Comparison of ENCODE assay signal across 12 cellular contexts in the genomic region with DNA sequence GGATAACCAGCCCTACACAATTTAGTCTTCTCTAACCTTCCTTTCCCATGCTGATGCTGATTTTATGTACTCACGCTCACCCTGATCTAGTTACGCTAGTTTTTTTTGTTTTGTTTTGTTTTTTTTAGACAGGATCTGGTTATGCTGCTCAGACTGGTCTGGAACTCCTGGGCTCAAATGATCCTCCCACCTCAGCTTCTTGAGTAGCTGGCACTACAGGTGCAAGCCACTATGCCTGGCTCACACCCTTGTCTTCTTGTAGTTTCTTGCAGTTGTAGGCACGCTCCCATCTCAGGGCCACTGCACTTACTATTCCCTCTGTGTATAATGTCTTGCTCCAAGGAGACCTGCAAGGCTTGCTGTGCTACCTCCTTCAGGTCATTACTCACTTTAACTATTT. TPM values are rescaled to one million over a fixed set of nuclear protein-coding genes. Genes with fewer than 3 reads are reported as not detected.
A peak's percentile ranks its signal among the peaks of the same experiment; 100 is the strongest.
DNase-seq lines count a peak whose midpoint lies in the region; ATAC-seq and TF ChIP-seq lines count a peak whose summit lies in the region.
"Had no signal": no experiment of that assay in that cellular context is flagged by ENCODE, and none has a peak within 500 bp of the region (broad histone marks: within the 10 kb centered on the region; RNA-seq: fewer than 3 reads in every experiment).

No MANE protein-coding gene starts in this region.

- H3K27ac ChIP-seq in left ventricle myocardium inferior (replicated peaks) (peak overlapping the region; percentile 30), aorta (ENCODE audit: low read depth in 1 of 2, low read length in 2 of 2) (no peak overlapping the region), sigmoid colon (peak overlapping the region in 2 of 4 donors; percentile 12 to 98)

- no peaks in the 10 kb centered on the region for H3K9me3 ChIP-seq in left ventricle myocardium inferior (replicated peaks)
- H3K9me3 ChIP-seq in aorta (ENCODE audit: control insufficient read depth, low read length), result no peaks in the 10 kb centered on the region
- no peaks in the 10 kb centered on the region for H3K9me3 ChIP-seq in sigmoid colon

- H3K27me3 ChIP-seq in left ventricle myocardium inferior (ENCODE audit: low read depth), result no peaks in the 10 kb centered on the region
- no peaks in the 10 kb centered on the region for H3K27me3 ChIP-seq in aorta (ENCODE audit: control insufficient read depth in 1 of 2, insufficient read depth in 2 of 2, low read length in 1 of 2)
- no peaks in the 10 kb centered on the region for H3K27me3 ChIP-seq in sigmoid colon

- no peaks in the 10 kb centered on the region for H3K27me3 Mint-ChIP-seq in activated naive CD8-positive, alpha-beta T cell treated with anti-CD3 and anti-CD28 coated beads for 36 hours
- no peaks in the 10 kb centered on the region for H3K27me3 Mint-ChIP-seq in mesothelial cell of epicardium (ENCODE audit: low read depth)
- H3K27me3 Mint-ChIP-seq: activated naive CD4-positive, alpha-beta T cell treated with anti-CD3 and anti-CD28 coated beads, Interleukin-2, amount 10 ng/mL, durations not matched to agents 7 days and 5 days had no signal

- peaks cover 43% of the 10 kb centered on the region for H3K36me3 Mint-ChIP-seq in activated naive CD8-positive, alpha-beta T cell treated with anti-CD3 and anti-CD28 coated beads for 36 hours
- H3K36me3 Mint-ChIP-seq in mesothelial cell of epicardium, result no peaks in the 10 kb centered on the region

- TF ChIP-seq CTCF in left ventricle myocardium inferior (IDR thresholded peaks at IDR 0.05; ENCODE audit: borderline replicate concordance), result no peak
- TF ChIP-seq CTCF in mesothelial cell of epicardium (IDR thresholded peaks at IDR 0.05; ENCODE audit: unreplicated experiment), result no peak
- no peak for TF ChIP-seq CTCF in sigmoid colon (IDR thresholded peaks at IDR 0.05)

- 90 to 98% methylated on average over 3 of the region's 3 CpGs for WGBS in aorta, 2 donors
- 80 to 85% methylated on average over 3 of the region's 3 CpGs for WGBS in sigmoid colon, 2 donors

- H3K4me1 Mint-ChIP-seq in activated naive CD8-positive, alpha-beta T cell treated with anti-CD3 and anti-CD28 coated beads for 36 hours, result peaks cover 82% of the 10 kb centered on the region
- H3K4me1 Mint-ChIP-seq in mesothelial cell of epicardium, result peaks cover 71% of the 10 kb centered on the region

- intact Hi-C loops in left ventricle myocardium inferior (cut with micrococcal nuclease), result loop anchor here (10.0 kb wide), 1 partner anchor 177 kb away; no protein-coding TSS in a partner anchor
- intact Hi-C loops in left ventricle myocardium superior (cut with micrococcal nuclease), result no loop called here
- intact Hi-C loops in aorta (cut with DNase I), result no loop called here
- intact Hi-C loops in sigmoid colon (cut with DNase I), result no loop called here

- DNase-seq in left ventricle myocardium inferior, result no peak
- DNase-seq in left ventricle myocardium superior, result no peak
- DNase-seq in activated naive CD8-positive, alpha-beta T cell treated with anti-CD3 and anti-CD28 coated beads for 36 hours, result no peak
- no peak for DNase-seq in mesothelial cell of epicardium (ENCODE audit: low spot score in 2 of 2, unreplicated experiment in 2 of 2)
- no peak for DNase-seq in aorta
- DNase-seq in sigmoid colon, result no peak
- DNase-seq in NCI-H2171 treated with DMSO at 0.1 percent for 48 hours (lab: John Stamatoyannopoulos, UW), result no peak
- DNase-seq: activated naive CD4-positive, alpha-beta T cell treated with anti-CD3 and anti-CD28 coated beads, Interleukin-2, amount 10 ng/mL, durations not matched to agents 7 days and 5 days; central memory CD4-positive, alpha-beta T cell; DMS53; hippocampal formation had no signal

- TF ChIP-seq POLR2A in sigmoid colon (IDR thresholded peaks at IDR 0.05), result no peak
- TF ChIP-seq POLR2A in GM18505 (IDR thresholded peaks at IDR 0.05; ENCODE audit: borderline replicate concordance, extremely low read depth, insufficient read depth, insufficient read length), result no peak

- H3K36me3 ChIP-seq in left ventricle myocardium inferior (no peaks in the 10 kb centered on the region), aorta (ENCODE audit: control insufficient read depth in 1 of 2, insufficient read depth in 2 of 2, low read length in 1 of 2) (no peaks in the 10 kb centered on the region), sigmoid colon (no peaks in the 10 kb centered on the region)

- H3K4me3 ChIP-seq in left ventricle myocardium inferior (no peak overlapping the region), aorta (ENCODE audit: low read length in 2 of 2) (no peak overlapping the region), sigmoid colon (no peak overlapping the region)

- H3K4me1 ChIP-seq in left ventricle myocardium inferior (peaks cover 82% of the 10 kb centered on the region), aorta (ENCODE audit: control insufficient read depth in 1 of 2, insufficient read depth in 2 of 2, low read length in 2 of 2) (no peaks in the 10 kb centered on the region), sigmoid colon (peaks cover 0 to 79% (median 63%) of the 10 kb centered on the region in 4 donors)

- H3K9me3 Mint-ChIP-seq in activated naive CD8-positive, alpha-beta T cell treated with anti-CD3 and anti-CD28 coated beads for 36 hours, result no peaks in the 10 kb centered on the region
- no peaks in the 10 kb centered on the region for H3K9me3 Mint-ChIP-seq in mesothelial cell of epicardium
- H3K9me3 Mint-ChIP-seq: activated naive CD4-positive, alpha-beta T cell treated with anti-CD3 and anti-CD28 coated beads, Interleukin-2, amount 10 ng/mL, durations not matched to agents 7 days and 5 days had no signal

- no peak overlapping the region for H3K4me3 Mint-ChIP-seq in activated naive CD8-positive, alpha-beta T cell treated with anti-CD3 and anti-CD28 coated beads for 36 hours
- H3K4me3 Mint-ChIP-seq in mesothelial cell of epicardium, result no peak overlapping the region
- H3K4me3 Mint-ChIP-seq: activated naive CD4-positive, alpha-beta T cell treated with anti-CD3 and anti-CD28 coated beads, Interleukin-2, amount 10 ng/mL, durations not matched to agents 7 days and 5 days had no signal

- ATAC-seq in left ventricle myocardium superior (no peak), aorta (ENCODE audit: low FRiP score) (peak; percentile 59), GM18505 (IDR thresholded peaks at IDR 0.05; ENCODE audit: unreplicated experiment) (no peak)

- peak overlapping the region; percentile 17 for H3K27ac Mint-ChIP-seq in activated naive CD8-positive, alpha-beta T cell treated with anti-CD3 and anti-CD28 coated beads for 36 hours
- peak overlapping the region; percentile 68 for H3K27ac Mint-ChIP-seq in mesothelial cell of epicardium

- TF ChIP-seq EP300 in sigmoid colon (IDR thresholded peaks at IDR 0.05), result no peak

RNA-seq across cellular contexts. Expression of gene PELI1, which starts 6.2 kb away (rescaled TPM):
- total RNA-seq in left ventricle myocardium inferior, result 6.6 TPM
- 8.2 TPM for total RNA-seq in left ventricle myocardium superior
- 10 to 100 TPM; 35.8 to 39.1 TPM for total RNA-seq in activated naive CD8-positive, alpha-beta T cell treated with anti-CD3 and anti-CD28 coated beads for 36 hours
- 124 to 134 TPM (median 129 TPM) in 3 replicates for total RNA-seq in mesothelial cell of epicardium
- 10 to 100 TPM; 36.7 to 38.0 TPM for total RNA-seq in aorta
- 10 to 100 TPM; 11.1 to 11.2 TPM for polyA plus RNA-seq in aorta
- total RNA-seq in sigmoid colon, result 10 to 100 TPM; 22.0 to 30.8 (median 24.9) TPM
- 10 to 100 TPM; 18.6 to 30.5 (median 21.5) TPM for polyA plus RNA-seq in sigmoid colon
